Comparison of ENCODE assay signal across 9 cellular contexts in the genomic region with DNA sequence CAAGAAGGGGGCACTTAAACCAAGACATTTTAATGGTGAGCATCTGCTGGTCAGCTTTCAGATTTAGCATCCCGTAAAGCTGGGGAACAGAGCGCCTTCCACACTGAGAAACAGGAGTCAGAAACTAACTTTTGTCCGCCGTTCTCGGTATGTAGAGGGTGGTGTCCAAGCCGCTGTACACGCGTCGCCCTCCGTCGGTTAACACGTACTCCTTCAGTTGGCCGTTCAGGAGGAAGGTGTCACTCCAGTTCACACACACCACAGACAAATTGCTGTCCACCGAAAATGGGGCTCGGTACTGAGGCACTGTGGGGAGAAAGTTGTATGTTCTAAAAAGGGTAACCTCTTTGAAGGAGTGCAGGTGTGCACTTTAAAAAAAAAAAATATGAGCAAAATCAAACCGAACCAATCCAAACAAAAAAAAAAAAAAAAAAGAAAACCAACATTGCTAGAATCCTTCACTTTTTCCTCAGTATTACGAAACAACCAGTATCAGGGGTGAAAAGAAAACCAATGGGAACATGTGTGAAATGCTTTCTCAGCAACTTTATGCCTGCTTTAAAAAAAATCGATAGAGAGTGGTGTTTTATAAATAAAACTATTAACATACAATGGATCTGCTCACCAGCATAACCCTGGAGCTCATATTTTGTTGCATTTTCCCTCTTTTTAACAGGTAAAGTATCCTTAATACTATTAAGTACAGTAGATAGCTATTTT.
"Had no signal": no experiment of that assay in that cellular context is flagged by ENCODE, and none has a peak within 500 bp of the region (broad histone marks: within the 10 kb centered on the region; RNA-seq: fewer than 3 reads in every experiment).

No MANE protein-coding gene starts in this region.

- H3K27ac ChIP-seq: GM23248, HL-60, KMS-11 had no signal

- H3K27ac Mint-ChIP-seq: H9 had no signal

- H2AFZ ChIP-seq: GM23248 had no signal

- H3K9me3 Mint-ChIP-seq: H9 had no signal

- H3K9ac ChIP-seq: GM23248, KMS-11 had no signal

- H3K4me2 ChIP-seq: KMS-11 had no signal

- FAIRE-seq: H54 had no signal

- H3K4me3 Mint-ChIP-seq: H9 had no signal

- H3K4me3 ChIP-seq: GM23248 had no signal

- DNase-seq: GM23248, H9, HCEC 1CT, IMR-90, Karpas-422, KBM-7 had no signal
